In the genomic region with DNA sequence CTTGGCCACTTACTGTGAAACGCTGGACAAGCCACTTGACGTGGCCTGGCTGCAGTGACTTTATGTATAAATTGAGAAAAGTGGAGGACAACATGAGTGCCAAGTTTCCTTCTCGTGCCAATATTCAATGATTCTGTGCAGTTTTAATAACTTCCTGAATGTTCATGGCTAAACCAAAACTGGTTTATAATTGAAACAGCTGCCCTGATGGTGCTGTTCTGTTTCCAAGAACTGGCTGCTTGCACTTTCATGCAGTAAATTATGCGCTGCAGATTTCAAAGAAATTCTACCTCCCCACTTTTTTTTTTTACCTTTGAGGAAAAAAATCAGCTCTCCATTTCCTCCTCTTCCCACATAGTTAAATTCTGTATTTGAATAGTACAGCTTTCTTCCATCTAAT, we compare ENCODE assay signal across 23 cellular contexts.
A peak's percentile ranks its signal among the peaks of the same experiment; 100 is the strongest.
DNase-seq lines count a peak whose midpoint lies in the region; ATAC-seq and FAIRE-seq lines count a peak whose summit lies in the region.
"Had no signal": no experiment of that assay in that cellular context is flagged by ENCODE, and none has a peak within 500 bp of the region (broad histone marks: within the 10 kb centered on the region; RNA-seq: fewer than 3 reads in every experiment).

No MANE protein-coding gene starts in this region.

- peaks cover 12% of the 10 kb centered on the region for H3K9me3 Mint-ChIP-seq in activated CD4-positive, alpha-beta T cell treated with anti-CD3 and anti-CD28 coated beads, Interleukin-2, amount 10 ng/mL, durations not matched to agents 24 days and 14 days
- peaks cover 22% of the 10 kb centered on the region for H3K9me3 Mint-ChIP-seq in T-helper 2 cell treated with Interferon-gamma antibody and Interleukin-4, amounts not matched to agents 5 μg/mL and 100 μg/mL, for 36 hours
- H3K9me3 Mint-ChIP-seq in effector memory CD8-positive, alpha-beta T cell, result no peaks in the 10 kb centered on the region

- H3K4me3 Mint-ChIP-seq in activated CD4-positive, alpha-beta T cell treated with anti-CD3 and anti-CD28 coated beads, Interleukin-2, amount 10 ng/mL, durations not matched to agents 24 days and 14 days, result peak overlapping the region; percentile 48
- H3K4me3 Mint-ChIP-seq in T-helper 2 cell treated with Interferon-gamma antibody and Interleukin-4, amounts not matched to agents 5 μg/mL and 100 μg/mL, for 36 hours, result peak overlapping the region; percentile 65
- H3K4me3 Mint-ChIP-seq in effector memory CD8-positive, alpha-beta T cell, result peak overlapping the region; percentile 29 to 59

- H3K27me3 Mint-ChIP-seq in activated CD4-positive, alpha-beta T cell treated with anti-CD3 and anti-CD28 coated beads, Interleukin-2, amount 10 ng/mL, durations not matched to agents 24 days and 14 days, result no peaks in the 10 kb centered on the region
- H3K27me3 Mint-ChIP-seq in T-helper 2 cell treated with Interferon-gamma antibody and Interleukin-4, amounts not matched to agents 5 μg/mL and 100 μg/mL, for 36 hours (ENCODE audit: low read depth), result no peaks in the 10 kb centered on the region
- H3K27me3 Mint-ChIP-seq in effector memory CD8-positive, alpha-beta T cell, result no peaks in the 10 kb centered on the region
- H3K27me3 Mint-ChIP-seq: naive B cell had no signal

- intact Hi-C loops in activated CD4-positive, alpha-beta T cell treated with anti-CD3 and anti-CD28 coated beads, Interleukin-2, amount 10 ng/mL, durations not matched to agents 24 days and 14 days (cut with micrococcal nuclease), result loop anchor here (1.0 to 5.0 kb wide), 4 partner anchors 21 to 221 kb away; a partner anchor contains a TSS

- peak overlapping the region; percentile 74 for H3K27ac Mint-ChIP-seq in activated CD4-positive, alpha-beta T cell treated with anti-CD3 and anti-CD28 coated beads, Interleukin-2, amount 10 ng/mL, durations not matched to agents 24 days and 14 days
- peak overlapping the region; percentile 93 for H3K27ac Mint-ChIP-seq in T-helper 2 cell treated with Interferon-gamma antibody and Interleukin-4, amounts not matched to agents 5 μg/mL and 100 μg/mL, for 36 hours
- H3K27ac Mint-ChIP-seq in effector memory CD8-positive, alpha-beta T cell, result peak overlapping the region; percentile 60 to 88

- FAIRE-seq in RCC 7860 (lab: Jason Lieb, UNC), result no peak
- FAIRE-seq: A204.1, endometrium, HTR-8/SVneo had no signal

- H3K36me3 Mint-ChIP-seq in activated CD4-positive, alpha-beta T cell treated with anti-CD3 and anti-CD28 coated beads, Interleukin-2, amount 10 ng/mL, durations not matched to agents 24 days and 14 days (ENCODE audit: low read depth), result peaks cover 4% of the 10 kb centered on the region
- peaks cover 8% of the 10 kb centered on the region for H3K36me3 Mint-ChIP-seq in T-helper 2 cell treated with Interferon-gamma antibody and Interleukin-4, amounts not matched to agents 5 μg/mL and 100 μg/mL, for 36 hours (ENCODE audit: low read depth)
- peaks cover 3% of the 10 kb centered on the region for H3K36me3 Mint-ChIP-seq in effector memory CD8-positive, alpha-beta T cell (ENCODE audit: insufficient read depth)
- H3K36me3 Mint-ChIP-seq: naive B cell had no signal

- H3K4me1 Mint-ChIP-seq in activated CD4-positive, alpha-beta T cell treated with anti-CD3 and anti-CD28 coated beads, Interleukin-2, amount 10 ng/mL, durations not matched to agents 24 days and 14 days, result peaks cover 46% of the 10 kb centered on the region
- H3K4me1 Mint-ChIP-seq in T-helper 2 cell treated with Interferon-gamma antibody and Interleukin-4, amounts not matched to agents 5 μg/mL and 100 μg/mL, for 36 hours (ENCODE audit: low read depth), result peaks cover 64% of the 10 kb centered on the region
- H3K4me1 Mint-ChIP-seq in effector memory CD8-positive, alpha-beta T cell (ENCODE audit: low read depth in 2 of 2), result peaks cover 6 to 25% of the 10 kb centered on the region in 2 donors

- peak; percentile 67 for DNase-seq in activated CD4-positive, alpha-beta T cell treated with anti-CD3 and anti-CD28 coated beads, Interleukin-2, amount 10 ng/mL, durations not matched to agents 24 days and 14 days
- DNase-seq in activated CD4-positive, alpha-beta T cell treated with anti-CD3 and anti-CD28 coated beads for 48 hours, result no peak
- DNase-seq in T-helper 2 cell treated with Interferon-gamma antibody and Interleukin-4, amounts not matched to agents 5 μg/mL and 100 μg/mL, for 36 hours (ENCODE audit: low spot score), result no peak
- DNase-seq in effector memory CD8-positive, alpha-beta T cell, result no peak
- DNase-seq in NCI-H510A (lab: John Stamatoyannopoulos, UW) (no peak), COR-L47 (lab: John Stamatoyannopoulos, UW) (no peak), RCC 7860 (ENCODE audit: low spot score) (no peak)
- DNase-seq: activated T-cell treated with anti-CD3 and anti-CD28 coated beads, Interleukin-2, amount 50 U/mL, for 48 hours; cortex of kidney; H7; head of caudate nucleus; left colon; mesenchymal stem cell; naive B cell; NCI-H1105; NCI-H2081 treated with DMSO at 0.1 percent for 48 hours; NCI-H526 treated with DMSO at 0.1 percent for 48 hours; stimulated activated CD4-positive, alpha-beta T cell treated with anti-CD3 and anti-CD28 coated beads, Interleukin-12 subunit alpha, Interleukin-12 subunit beta, amount 100 ng/mL, for 4 hours; testis had no signal

- peak; percentile 21 for ATAC-seq in GM18907 (IDR thresholded peaks at IDR 0.05; ENCODE audit: unreplicated experiment)
- no peak for ATAC-seq in effector memory CD8-positive, alpha-beta T cell (replicated peaks)
- ATAC-seq: left colon had no signal
